In the genomic region with DNA sequence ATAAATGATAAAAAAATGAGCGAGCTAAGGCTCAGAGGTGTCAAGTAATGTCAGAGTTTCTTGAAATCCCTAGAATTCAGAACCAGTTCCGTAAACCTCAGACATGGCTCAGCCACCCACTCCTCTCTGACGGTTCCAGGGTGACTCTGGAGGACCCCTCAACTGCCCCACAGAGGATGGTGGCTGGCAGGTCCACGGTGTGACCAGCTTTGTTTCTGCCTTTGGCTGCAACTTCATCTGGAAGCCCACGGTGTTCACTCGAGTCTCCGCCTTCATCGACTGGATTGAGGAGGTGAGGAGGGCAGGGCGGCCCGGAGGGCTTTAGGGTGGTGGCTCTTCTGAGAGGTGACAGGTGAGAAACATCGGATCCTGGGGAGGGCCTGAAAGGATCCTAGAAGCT, we compare ENCODE assay signal across 6 cellular contexts. TPM values are rescaled to one million over a fixed set of nuclear protein-coding genes. Genes with fewer than 3 reads are reported as not detected.
"Had no signal": no experiment of that assay in that cellular context is flagged by ENCODE, and none has a peak within 500 bp of the region (broad histone marks: within the 10 kb centered on the region; RNA-seq: fewer than 3 reads in every experiment).

No MANE protein-coding gene starts in this region.

RNA-seq across cellular contexts. Expression of gene CELA3A, which starts 8.1 kb away (rescaled TPM):
- total RNA-seq: HepG2, HT-29, HT1080, IMR-90 had no signal
- polyA plus RNA-seq: IgD-negative memory B cell, IMR-90, K562 had no signal

RNA-seq across cellular contexts. Expression of gene CELA3B, which starts 32.7 kb away (rescaled TPM):
- total RNA-seq: HepG2, HT1080, IMR-90 had no signal
- polyA plus RNA-seq: IgD-negative memory B cell, IMR-90, K562 had no signal
